In the genomic region with DNA sequence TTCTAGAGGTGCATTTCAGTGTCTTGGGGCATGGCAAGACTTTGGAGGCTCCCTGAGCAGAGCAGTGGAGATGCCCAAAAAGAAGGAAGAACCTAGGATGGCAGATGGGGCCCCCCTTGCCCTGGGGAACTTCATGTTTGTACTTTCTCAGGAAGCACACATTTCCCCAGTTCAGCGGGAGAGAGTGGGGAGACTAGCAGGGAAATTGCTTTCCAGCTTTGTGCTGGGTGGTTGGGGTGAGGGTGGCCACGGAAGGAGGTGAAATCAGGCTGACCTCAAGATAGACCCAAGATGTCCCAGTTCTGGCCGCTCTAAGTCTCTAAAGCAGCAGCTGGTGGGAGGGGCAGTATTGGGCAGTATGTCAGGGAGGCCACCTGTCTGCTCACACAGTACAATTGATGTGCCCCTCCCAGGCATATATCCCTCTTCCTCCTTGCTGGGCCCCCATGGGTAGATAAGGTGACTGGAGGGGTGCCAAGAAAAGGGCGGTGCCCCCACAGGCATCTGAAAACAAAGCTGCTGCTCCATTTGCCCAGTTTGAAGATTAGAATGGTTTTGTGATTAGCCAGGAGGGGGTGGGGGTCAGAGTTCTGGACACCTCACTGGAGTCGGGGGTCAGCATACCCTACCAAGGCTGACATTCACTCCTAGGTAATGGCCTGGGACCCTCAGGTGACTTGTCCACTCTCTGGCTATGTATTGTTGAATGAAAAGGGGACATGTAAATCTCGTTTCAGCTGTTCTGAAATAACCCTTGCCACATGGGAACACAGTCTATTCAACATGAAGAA, we compare ENCODE assay signal across 8 cellular contexts. TPM values are rescaled to one million over a fixed set of nuclear protein-coding genes. Genes with fewer than 3 reads are reported as not detected.
DNase-seq lines count a peak whose midpoint lies in the region; ATAC-seq, FAIRE-seq and TF ChIP-seq lines count a peak whose summit lies in the region.

No MANE protein-coding gene starts in this region.

- TF ChIP-seq CTCF in astrocyte (IDR thresholded peaks at IDR 0.05; ENCODE audit: insufficient read depth, low read depth, low read length): no peak

- H3K27ac Mint-ChIP-seq in astrocyte (ENCODE audit: unreplicated experiment): peak overlapping the region; percentile 100
- no peak overlapping the region for H3K27ac Mint-ChIP-seq in activated naive CD4-positive, alpha-beta T cell treated with anti-CD3 and anti-CD28 coated beads, Interleukin-2, amount 10 ng/mL, durations not matched to agents 7 days and 5 days

- no peak for FAIRE-seq in astrocyte (lab: Jason Lieb, UNC)

- H3K4me3 Mint-ChIP-seq in astrocyte (ENCODE audit: unreplicated experiment): peak overlapping the region; percentile 67
- no peak overlapping the region for H3K4me3 Mint-ChIP-seq in activated naive CD4-positive, alpha-beta T cell treated with anti-CD3 and anti-CD28 coated beads, Interleukin-2, amount 10 ng/mL, durations not matched to agents 7 days and 5 days

- peaks cover 60% of the 10 kb centered on the region for H3K4me1 ChIP-seq in astrocyte (ENCODE audit: insufficient read depth, low read length)
- peaks cover 53 to 90% (median 88%) of the 10 kb centered on the region in 5 donors for H3K4me1 ChIP-seq in subcutaneous abdominal adipose tissue (ENCODE audit: control insufficient read depth in 5 of 5, insufficient read depth in 5 of 5, low read length in 5 of 5)

- CTCF ChIA-PET in activated naive CD4-positive, alpha-beta T cell treated with anti-CD3 and anti-CD28 coated beads, Interleukin-2, amount 10 ng/mL, durations not matched to agents 7 days and 5 days (lab: Charles Lee): interaction anchor here (0.8 to 5.8 kb wide), 16 partner anchors 8 to 296 kb away, joined by 3 to 76 read pairs (median 5); no protein-coding TSS in a partner anchor

- no peaks in the 10 kb centered on the region for H4K20me1 ChIP-seq in astrocyte (ENCODE audit: insufficient read depth, low read length)

- no peak for ATAC-seq in GM18502 (IDR thresholded peaks at IDR 0.05; ENCODE audit: poor library complexity, unreplicated experiment)

- H3K36me3 Mint-ChIP-seq in astrocyte (ENCODE audit: low read depth, unreplicated experiment): peaks cover 13% of the 10 kb centered on the region
- no peaks in the 10 kb centered on the region for H3K36me3 Mint-ChIP-seq in activated naive CD4-positive, alpha-beta T cell treated with anti-CD3 and anti-CD28 coated beads, Interleukin-2, amount 10 ng/mL, durations not matched to agents 7 days and 5 days

- H3K4me2 ChIP-seq in astrocyte (ENCODE audit: low read length): peak overlapping the region; percentile 79

- no peaks in the 10 kb centered on the region for H3K27me3 Mint-ChIP-seq in astrocyte (ENCODE audit: low read depth, unreplicated experiment)
- H3K27me3 Mint-ChIP-seq in activated naive CD4-positive, alpha-beta T cell treated with anti-CD3 and anti-CD28 coated beads, Interleukin-2, amount 10 ng/mL, durations not matched to agents 7 days and 5 days: peaks cover 62% of the 10 kb centered on the region

- H3K27ac ChIP-seq in astrocyte (ENCODE audit: low read depth, low read length) (peak overlapping the region; percentile 100), subcutaneous abdominal adipose tissue (ENCODE audit: low read depth, low read length) (peak overlapping the region; percentile 100)

- H3K9me3 Mint-ChIP-seq in astrocyte (ENCODE audit: unreplicated experiment): no peaks in the 10 kb centered on the region
- no peaks in the 10 kb centered on the region for H3K9me3 Mint-ChIP-seq in activated naive CD4-positive, alpha-beta T cell treated with anti-CD3 and anti-CD28 coated beads, Interleukin-2, amount 10 ng/mL, durations not matched to agents 7 days and 5 days

- no peak overlapping the region for H2AFZ ChIP-seq in astrocyte (ENCODE audit: low read depth, low read length)

- H3K9ac ChIP-seq in astrocyte (ENCODE audit: low read length): peak overlapping the region; percentile 84
- H3K9ac ChIP-seq in subcutaneous abdominal adipose tissue (ENCODE audit: low read length in 5 of 5): peak overlapping the region; percentile 48 to 92 (median 75)

- H3K27me3 ChIP-seq in astrocyte (ENCODE audit: insufficient read depth, low read length): no peaks in the 10 kb centered on the region
- H3K27me3 ChIP-seq in subcutaneous abdominal adipose tissue (ENCODE audit: control insufficient read depth in 5 of 5, insufficient read depth in 4 of 5, low read length in 5 of 5): no peaks in the 10 kb centered on the region

- H3K4me1 Mint-ChIP-seq in astrocyte (ENCODE audit: low read depth, unreplicated experiment): peaks cover 77% of the 10 kb centered on the region
- peaks cover 5% of the 10 kb centered on the region for H3K4me1 Mint-ChIP-seq in activated naive CD4-positive, alpha-beta T cell treated with anti-CD3 and anti-CD28 coated beads, Interleukin-2, amount 10 ng/mL, durations not matched to agents 7 days and 5 days

- H3K79me2 ChIP-seq in astrocyte (ENCODE audit: insufficient read depth, low read length): no peaks in the 10 kb centered on the region

- H3K4me3 ChIP-seq in astrocyte (ENCODE audit: insufficient read depth, low read depth, low read length) (peak overlapping the region; percentile 9), subcutaneous abdominal adipose tissue (ENCODE audit: low read depth in 1 of 5, low read length in 5 of 5) (peak overlapping the region in 3 of 5 donors; percentile 24 to 32 (median 27))

- H3K9me3 ChIP-seq in astrocyte (ENCODE audit: insufficient read depth, low read depth, low read length) (no peaks in the 10 kb centered on the region), subcutaneous abdominal adipose tissue (ENCODE audit: control insufficient read depth in 5 of 5, low read length in 5 of 5) (no peaks in the 10 kb centered on the region)

- H3K36me3 ChIP-seq in astrocyte (ENCODE audit: insufficient read depth, low read length): no peaks in the 10 kb centered on the region
- H3K36me3 ChIP-seq in subcutaneous abdominal adipose tissue (ENCODE audit: control insufficient read depth in 5 of 5, insufficient read depth in 5 of 5, low read length in 5 of 5): peaks cover 0 to 36% (median 13%) of the 10 kb centered on the region in 5 donors

- DNase-seq in HPDE6-E6E7 (ENCODE audit: extremely low spot score) (peak; percentile 42), astrocyte (ENCODE audit: low read depth) (peak; percentile 34), inferior parietal cortex (ENCODE audit: extremely low spot score) (peak; percentile 15), COLO829 (ENCODE audit: low spot score) (no peak)
- no peak for DNase-seq in activated naive CD4-positive, alpha-beta T cell treated with anti-CD3 and anti-CD28 coated beads, Interleukin-2, amount 10 ng/mL, durations not matched to agents 7 days and 5 days
- no peak for DNase-seq in activated CD8-positive, alpha-beta memory T cell treated with anti-CD3 and anti-CD28 coated beads, Interleukin-2, amount 50 U/mL, for 4 hours

RNA-seq across cellular contexts. Expression of a gene that starts 17.1 kb away (rescaled TPM):
- 19.3 and 25.9 TPM in 2 replicates for total RNA-seq in astrocyte

RNA-seq across cellular contexts. Expression of a gene that starts 33.8 kb away (rescaled TPM):
- total RNA-seq in astrocyte: 1.5 and 1.7 TPM in 2 replicates

RNA-seq across cellular contexts. Expression of a gene that starts 43.0 kb away (rescaled TPM):
- total RNA-seq in astrocyte: 52.0 and 54.2 TPM in 2 replicates

RNA-seq across cellular contexts. Expression of a gene that starts 48.0 kb away (rescaled TPM):
- total RNA-seq in astrocyte: 26.5 and 29.9 TPM in 2 replicates

RNA-seq across cellular contexts. Expression of a gene that starts 58.6 kb away (rescaled TPM):
- total RNA-seq in astrocyte: 5.4 and 8.7 TPM in 2 replicates

Comparison
In these comparisons a context has a peak if more than half of its experiments do, and no peak if none do; other contexts are left out.
1. DNase-seq: peak in HPDE6-E6E7 (single experiment), astrocyte (single experiment) and inferior parietal cortex (single experiment); none in activated naive CD4-positive, alpha-beta T cell treated with anti-CD3 and anti-CD28 coated beads, Interleukin-2, amount 10 ng/mL, durations not matched to agents 7 days and 5 days (single experiment), activated CD8-positive, alpha-beta memory T cell treated with anti-CD3 and anti-CD28 coated beads, Interleukin-2, amount 50 U/mL, for 4 hours (single experiment) and COLO829 (single experiment).